ENCODE assay signal across 11 cellular contexts in the genomic region with DNA sequence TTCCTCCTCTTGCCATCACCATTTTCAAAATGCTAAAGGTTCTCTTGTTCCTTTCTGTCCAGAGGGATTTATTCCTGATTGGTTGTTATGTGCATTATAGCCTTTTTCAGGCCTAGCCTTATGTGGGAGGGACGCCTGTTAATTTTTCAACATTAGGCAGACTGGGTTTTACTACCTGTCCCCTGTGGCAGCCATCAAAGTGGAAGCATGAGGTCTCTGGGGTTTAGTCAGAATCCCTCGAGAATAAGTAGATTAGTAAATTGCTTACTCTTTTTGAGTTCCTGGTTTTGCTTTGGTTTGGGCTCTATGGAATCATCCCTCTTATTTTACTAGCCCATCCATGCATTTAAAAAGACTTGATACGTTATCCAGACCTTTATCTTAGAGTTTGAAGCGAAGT. TPM values are rescaled to one million over a fixed set of nuclear protein-coding genes. Genes with fewer than 3 reads are reported as not detected.
DNase-seq lines count a peak whose midpoint lies in the region; TF ChIP-seq lines count a peak whose summit lies in the region.
"Had no signal": no experiment of that assay in that cellular context is flagged by ENCODE, and none has a peak within 500 bp of the region (broad histone marks: within the 10 kb centered on the region; RNA-seq: fewer than 3 reads in every experiment).

No MANE protein-coding gene starts in this region.

- TF ChIP-seq POLR2A in tibial nerve (IDR thresholded peaks at IDR 0.05) (no peak), thyroid gland (IDR thresholded peaks at IDR 0.05) (no peak)

- 74 to 82% methylated on average over 4 of the region's 4 CpGs for WGBS in tibial nerve, 2 donors
- WGBS in SK-N-SH (ENCODE audit: low lambda C conversion rate), result 82% methylated on average over 4 of the region's 4 CpGs
- 92 to 94% methylated on average over 4 of the region's 4 CpGs for WGBS in thyroid gland, 2 donors

- H3K4me1 ChIP-seq in cardiac muscle cell (ENCODE audit: low read depth) (peaks cover 11% of the 10 kb centered on the region), left ventricle myocardium inferior (peaks cover 41% of the 10 kb centered on the region), tibial nerve (peaks cover 0 to 55% (median 29%) of the 10 kb centered on the region in 4 donors), SK-N-SH (ENCODE audit: control insufficient read depth in 1 of 2, insufficient read depth in 2 of 2, low read depth in 1 of 2, low read length in 1 of 2) (peaks cover 0 to 38% of the 10 kb centered on the region in 2 experiments; a peak in 1 of 4 replicates), thyroid gland (peaks cover 17 to 27% of the 10 kb centered on the region in 2 donors)

- H3K4me3 ChIP-seq in cardiac muscle cell, result no peak overlapping the region
- no peak overlapping the region for H3K4me3 ChIP-seq in left ventricle myocardium inferior
- no peak overlapping the region for H3K4me3 ChIP-seq in tibial nerve
- no peak overlapping the region for H3K4me3 ChIP-seq in SK-N-SH (ENCODE audit: low read depth in 2 of 2, low read length in 1 of 2)
- no peak overlapping the region for H3K4me3 ChIP-seq in thyroid gland (replicated peaks in 1 of 3)
- H3K4me3 ChIP-seq: heart right ventricle had no signal

- peaks cover 28% of the 10 kb centered on the region for H3F3A ChIP-seq in SK-N-SH (replicated peaks; ENCODE audit: insufficient read depth)

- H2AFZ ChIP-seq in SK-N-SH (ENCODE audit: low read depth), result no peak overlapping the region

- no peak for DNase-seq in cardiac muscle cell (ENCODE audit: low read depth in 1 of 2, low spot score in 1 of 2)
- DNase-seq in left ventricle myocardium inferior, result no peak
- peak; percentile 82 for DNase-seq in NCI-H82 (lab: John Stamatoyannopoulos, UW)
- DNase-seq in germinal center (ENCODE audit: low spot score), result peak; percentile 35
- no peak for DNase-seq in tibial nerve (ENCODE audit: low spot score in 2 of 2)
- DNase-seq in SK-N-SH, result no peak
- no peak for DNase-seq in thyroid gland
- no peak for DNase-seq in NCI-H1092 (lab: John Stamatoyannopoulos, UW)
- DNase-seq: activated CD8-positive, alpha-beta memory T cell treated with anti-CD3 and anti-CD28 coated beads, Interleukin-2, amount 10 ng/mL, durations not matched to agents 7 days and 5 days; activated naive CD8-positive, alpha-beta T cell treated with anti-CD3 and anti-CD28 coated beads, Interleukin-2, amount 10 ng/mL, durations not matched to agents 7 days and 5 days; heart right ventricle had no signal

- H3K9me3 ChIP-seq in cardiac muscle cell (ENCODE audit: low read depth) (no peaks in the 10 kb centered on the region), left ventricle myocardium inferior (replicated peaks) (no peaks in the 10 kb centered on the region), tibial nerve (no peaks in the 10 kb centered on the region), SK-N-SH (no peaks in the 10 kb centered on the region), thyroid gland (no peaks in the 10 kb centered on the region)
- H3K9me3 ChIP-seq: heart right ventricle had no signal

- H3K27me3 ChIP-seq in cardiac muscle cell, result no peaks in the 10 kb centered on the region
- no peaks in the 10 kb centered on the region for H3K27me3 ChIP-seq in left ventricle myocardium inferior (ENCODE audit: low read depth)
- no peaks in the 10 kb centered on the region for H3K27me3 ChIP-seq in tibial nerve
- no peaks in the 10 kb centered on the region for H3K27me3 ChIP-seq in SK-N-SH (ENCODE audit: insufficient read depth)
- no peaks in the 10 kb centered on the region for H3K27me3 ChIP-seq in thyroid gland
- H3K27me3 ChIP-seq: heart right ventricle had no signal

- no peak overlapping the region for H3K9ac ChIP-seq in SK-N-SH

- no peak for TF ChIP-seq RAD21 in SK-N-SH (IDR thresholded peaks at IDR 0.05; ENCODE audit: low read length)

- POLR2A ChIA-PET in SK-N-SH (lab: Yijun Ruan, JAX), result no interaction called here

- no peak overlapping the region for H3K4me2 ChIP-seq in SK-N-SH

- CTCF ChIA-PET in SK-N-SH (lab: Yijun Ruan, JAX), result interaction anchor here (1.1 kb wide), 1 partner anchor 96 kb away, joined by 3 read pairs; a partner anchor contains a TSS

- no peaks in the 10 kb centered on the region for H3K9me2 ChIP-seq in SK-N-SH

- H3K36me3 ChIP-seq in cardiac muscle cell, result no peaks in the 10 kb centered on the region
- peaks cover 6% of the 10 kb centered on the region for H3K36me3 ChIP-seq in left ventricle myocardium inferior
- peaks cover 0 to 11% (median 0%) of the 10 kb centered on the region in 3 donors for H3K36me3 ChIP-seq in tibial nerve
- peaks cover 0 to 9% of the 10 kb centered on the region in 2 experiments for H3K36me3 ChIP-seq in SK-N-SH (replicated peaks in 1 of 2; ENCODE audit: control insufficient read depth in 1 of 2, insufficient read depth in 2 of 2, low read length in 1 of 2)
- no peaks in the 10 kb centered on the region for H3K36me3 ChIP-seq in thyroid gland

- peaks cover 97% of the 10 kb centered on the region for H3K79me2 ChIP-seq in SK-N-SH (ENCODE audit: insufficient read depth)

- H3K27ac ChIP-seq in cardiac muscle cell (peak overlapping the region; percentile 71), left ventricle myocardium inferior (replicated peaks) (no peak overlapping the region), tibial nerve (peak overlapping the region; percentile 74 to 96 (median 83)), SK-N-SH (ENCODE audit: low read depth in 2 of 2, low read length in 1 of 2) (no peak overlapping the region), thyroid gland (no peak overlapping the region)

- H4K20me1 ChIP-seq in SK-N-SH (ENCODE audit: insufficient read depth), result peaks cover 66% of the 10 kb centered on the region

- TF ChIP-seq CTCF in cardiac muscle cell (IDR thresholded peaks at IDR 0.05; ENCODE audit: low read depth, low read length) (no peak), left ventricle myocardium inferior (IDR thresholded peaks at IDR 0.05; ENCODE audit: borderline replicate concordance) (no peak), tibial nerve (IDR thresholded peaks at IDR 0.05) (no peak), SK-N-SH (IDR thresholded peaks at IDR 0.05) (no peak), thyroid gland (IDR thresholded peaks at IDR 0.05) (no peak)

- TF ChIP-seq EP300 in tibial nerve (IDR thresholded peaks at IDR 0.05), result no peak
- no peak for TF ChIP-seq EP300 in SK-N-SH (IDR thresholded peaks at IDR 0.05; ENCODE audit: borderline replicate concordance in 1 of 2, low read depth in 1 of 2, low read length in 1 of 2)

- intact Hi-C loops in left ventricle myocardium inferior (cut with micrococcal nuclease) (no loop called here), thyroid gland (cut with DNase I) (no loop called here)

TF ChIP-seq in SK-N-SH, 30 proteins besides CTCF, POLR2A, EP300 and RAD21 (continues in another document):
- TF ChIP-seq GABPA (IDR thresholded peaks at IDR 0.05; ENCODE audit: low read depth) (no peak), POLR2AphosphoS5 (IDR thresholded peaks at IDR 0.05; ENCODE audit: low read depth, low read length) (no peak), RFX5 (IDR thresholded peaks at IDR 0.05; ENCODE audit: low read length) (no peak), RXRA (IDR thresholded peaks at IDR 0.05; ENCODE audit: borderline replicate concordance, low read depth) (no peak), FOXJ3 (CRISPR knock-in tag; IDR thresholded peaks at IDR 0.05) (no peak), JUND (IDR thresholded peaks at IDR 0.05) (no peak), TCF12 (IDR thresholded peaks at IDR 0.05) (no peak), SMC3 (IDR thresholded peaks at IDR 0.05; ENCODE audit: low read depth, low read length) (no peak)
- TF ChIP-seq, protein P1, sequence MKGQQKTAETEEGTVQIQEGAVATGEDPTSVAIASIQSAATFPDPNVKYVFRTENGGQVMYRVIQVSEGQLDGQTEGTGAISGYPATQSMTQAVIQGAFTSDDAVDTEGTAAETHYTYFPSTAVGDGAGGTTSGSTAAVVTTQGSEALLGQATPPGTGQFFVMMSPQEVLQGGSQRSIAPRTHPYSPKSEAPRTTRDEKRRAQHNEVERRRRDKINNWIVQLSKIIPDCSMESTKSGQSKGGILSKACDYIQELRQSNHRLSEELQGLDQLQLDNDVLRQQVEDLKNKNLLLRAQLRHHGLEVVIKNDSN (IDR thresholded peaks at IDR 0.05; ENCODE audit: borderline replicate concordance, low read depth), result no peak
- TF ChIP-seq, protein P2, sequence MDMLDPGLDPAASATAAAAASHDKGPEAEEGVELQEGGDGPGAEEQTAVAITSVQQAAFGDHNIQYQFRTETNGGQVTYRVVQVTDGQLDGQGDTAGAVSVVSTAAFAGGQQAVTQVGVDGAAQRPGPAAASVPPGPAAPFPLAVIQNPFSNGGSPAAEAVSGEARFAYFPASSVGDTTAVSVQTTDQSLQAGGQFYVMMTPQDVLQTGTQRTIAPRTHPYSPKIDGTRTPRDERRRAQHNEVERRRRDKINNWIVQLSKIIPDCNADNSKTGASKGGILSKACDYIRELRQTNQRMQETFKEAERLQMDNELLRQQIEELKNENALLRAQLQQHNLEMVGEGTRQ (IDR thresholded peaks at IDR 0.05; ENCODE audit: borderline replicate concordance, low read depth, low read length), result no peak

RNA-seq across cellular contexts. Expression of a gene that starts 32.4 kb away (rescaled TPM):
- 19.1 and 48.6 TPM in 2 replicates for total RNA-seq in cardiac muscle cell
- polyA plus RNA-seq in cardiac muscle cell, result 18.5 and 35.4 TPM in 2 replicates
- 45.7 TPM for total RNA-seq in left ventricle myocardium inferior
- total RNA-seq in tibial nerve, result 10 to 100 TPM; 43.3 to 75.6 (median 49.8) TPM
- 27.9 and 28.8 TPM in 2 replicates for polyA plus RNA-seq in SK-N-SH (2012; rRNA removed)
- polyA plus RNA-seq in SK-N-SH (2012; cell fraction: cytosol; rRNA removed), result 36.1 and 40.8 TPM in 2 replicates
- 11.3 and 21.3 TPM in 2 replicates for polyA plus RNA-seq in SK-N-SH (2012; cell fraction: nucleus; rRNA removed)
- total RNA-seq in thyroid gland, result 10 to 100 TPM; 29.9 to 43.8 (median 39.0) TPM

RNA-seq across cellular contexts. Expression of a gene that starts 59.9 kb away (rescaled TPM):
- total RNA-seq in cardiac muscle cell (21.7 and 61.3 TPM in 2 replicates), left ventricle myocardium inferior (15.6 TPM), tibial nerve (10 to 100 TPM; 28.8 to 57.9 (median 33.7) TPM), thyroid gland (10 to 100 TPM; 23.1 to 40.6 (median 31.3) TPM)
- polyA plus RNA-seq in cardiac muscle cell (54.5 and 61.2 TPM in 2 replicates), SK-N-SH (2012; rRNA removed) (15.5 and 20.6 TPM in 2 replicates)
- polyA plus RNA-seq in SK-N-SH (2012; cell fraction: cytosol; rRNA removed), result 27.4 and 31.1 TPM in 2 replicates
- polyA plus RNA-seq in SK-N-SH (2012; cell fraction: nucleus; rRNA removed), result 4.9 and 7.4 TPM in 2 replicates

Comparison
In these comparisons a context has a peak if more than half of its experiments do, and no peak if none do; other contexts are left out.
1. H3K27ac ChIP-seq: peak in cardiac muscle cell (single experiment) and tibial nerve (4 of 4); none in left ventricle myocardium inferior (single experiment), SK-N-SH (0 of 2) and thyroid gland (0 of 3).
2. DNase-seq: peak in NCI-H82 (single experiment) and germinal center (single experiment); none in cardiac muscle cell (0 of 2), left ventricle myocardium inferior (single experiment), tibial nerve (0 of 2), SK-N-SH (single experiment), thyroid gland (0 of 2) and NCI-H1092 (single experiment).